ENCODE assay signal across 9 cellular contexts in genomic region chr2:201234167-201235139, GRCh38. TPM values are rescaled to one million over a fixed set of nuclear protein-coding genes. Genes with fewer than 3 reads are reported as not detected.
A peak's percentile ranks its signal among the peaks of the same experiment; 100 is the strongest.
DNase-seq lines count a peak whose midpoint lies in the region; ATAC-seq, FAIRE-seq and TF ChIP-seq lines count a peak whose summit lies in the region.
"Had no signal": no experiment of that assay in that cellular context is flagged by ENCODE, and none has a peak within 500 bp of the region (broad histone marks: within the 10 kb centered on the region; RNA-seq: fewer than 3 reads in every experiment).

No MANE protein-coding gene starts in this region.

- H3K4me1 ChIP-seq in A549: peaks cover 23% of the 10 kb centered on the region
- peaks cover 24% of the 10 kb centered on the region for H3K4me1 ChIP-seq in PC-3 (ENCODE audit: insufficient read depth, low read length)
- H3K4me1 ChIP-seq in iPS-15b (ENCODE audit: control insufficient read depth, insufficient read depth, low read length): peaks cover 7% of the 10 kb centered on the region

- TF ChIP-seq RAD21 in A549 (conservative IDR thresholded peaks at IDR 0.05 in 1 of 2, IDR thresholded peaks at IDR 0.05 in 1 of 2): no peak

- no peaks in the 10 kb centered on the region for H3K27me3 ChIP-seq in PC-3 (ENCODE audit: low read length)
- H3K27me3 ChIP-seq in iPS-15b (ENCODE audit: control insufficient read depth, insufficient read depth, low read length): no peaks in the 10 kb centered on the region

- H3K27ac ChIP-seq in A549 (peak overlapping the region; percentile 75 to 88), PC-3 (ENCODE audit: low read length) (peak overlapping the region; percentile 68)
- H3K27ac ChIP-seq: parathyroid adenoma had no signal

- H3K9me2 ChIP-seq in PC-3 (replicated peaks; ENCODE audit: low read length): no peaks in the 10 kb centered on the region

- TF ChIP-seq POLR2A in A549 (IDR thresholded peaks at IDR 0.05; ENCODE audit: low read length): no peak

- peak; percentile 40 to 60 for ATAC-seq in A549
- peak; percentile 7 for ATAC-seq in PC-3
- ATAC-seq in HG03354 (IDR thresholded peaks at IDR 0.05; ENCODE audit: poor library complexity, severe bottlenecking, unreplicated experiment): no peak

- DNase-seq in A549 (ENCODE audit: low read depth in 1 of 2, low spot score in 1 of 2): no peak
- DNase-seq in GM18507 (ENCODE audit: extremely low spot score, insufficient read length, low read depth): no peak
- DNase-seq in PC-3: peak; percentile 40
- no peak for DNase-seq in stimulated activated naive CD4-positive, alpha-beta T cell treated with Interleukin-2 at 50 U/mL for 16 hours (lab: John Stamatoyannopoulos, UW)
- no peak for DNase-seq in NCI-H2171 (lab: John Stamatoyannopoulos, UW)
- DNase-seq in GM19240 (ENCODE audit: insufficient read length, low spot score): no peak

- WGBS in A549 (ENCODE audit: missing lambda C conversion rate): 24% methylated on average over 15 of the region's 15 CpGs

- H3K9me3 ChIP-seq in A549 (no peaks in the 10 kb centered on the region), PC-3 (ENCODE audit: low read length) (no peaks in the 10 kb centered on the region), iPS-15b (ENCODE audit: control insufficient read depth, insufficient read depth, low read length) (no peaks in the 10 kb centered on the region)

- H3K4me3 ChIP-seq in A549 (peak overlapping the region; percentile 62), PC-3 (ENCODE audit: low read length) (peak overlapping the region; percentile 88), iPS-15b (ENCODE audit: low read depth, low read length) (peak overlapping the region; percentile 62)

- CTCF ChIA-PET in A549 (lab: Yijun Ruan, JAX): interaction anchor here (0.6 to 2.8 kb wide), 9 partner anchors 15 to 645 kb away, joined by 3 to 47 read pairs (median 5); no protein-coding TSS in a partner anchor
- CTCF ChIA-PET in PC-3 (lab: Charles Lee): no interaction called here

- H3F3A ChIP-seq in PC-3 (ENCODE audit: low read length, unreplicated experiment): no peaks in the 10 kb centered on the region

- TF ChIP-seq CTCF in A549 (IDR thresholded peaks at IDR 0.05) (no peak), PC-3 (conservative IDR thresholded peaks at IDR 0.05; ENCODE audit: low read depth, low read length) (no peak)

- peaks cover 44% of the 10 kb centered on the region for H3K79me2 ChIP-seq in PC-3 (ENCODE audit: low read length)
- H3K79me2 ChIP-seq: parathyroid adenoma had no signal

- H3K36me3 ChIP-seq in PC-3 (ENCODE audit: low read depth, low read length) (no peaks in the 10 kb centered on the region; the same call in 1 of the 2 replicates), iPS-15b (ENCODE audit: control insufficient read depth, insufficient read depth, low read length) (no peaks in the 10 kb centered on the region)

- peak overlapping the region; percentile 82 for H3K9ac ChIP-seq in PC-3 (ENCODE audit: low read length)
- H3K9ac ChIP-seq in iPS-15b (ENCODE audit: low read depth, low read length): peak overlapping the region; percentile 49
- H3K9ac ChIP-seq: parathyroid adenoma had no signal

- FAIRE-seq in A549 (lab: Jason Lieb, UNC): no peak
- peak; percentile 12 for FAIRE-seq in GM18507 (lab: Jason Lieb, UNC)

- POLR2A ChIA-PET in A549 (lab: Yijun Ruan, JAX) (interaction anchor here (2.9 kb wide), 1 partner anchor 51 kb away, joined by 23 read pairs; the partner anchor contains the start of gene CASP10), PC-3 (lab: Charles Lee; ENCODE audit: unreplicated experiment) (interaction anchor here (0.7 to 1.9 kb wide), 3 partner anchors 21 to 325 kb away, joined by 3 to 7 read pairs (median 4); partner anchors contain the start of gene CASP10)

- peak overlapping the region; percentile 69 for H2AFZ ChIP-seq in PC-3 (ENCODE audit: low read length)

- intact Hi-C loops in PC-3 (cut with micrococcal nuclease): loop anchor here (5.0 to 10.0 kb wide), 5 partner anchors 117 to 463 kb away; partner anchors contain the start of genes CFLAR, HYCC2, MPP4 and NDUFB3

- no peak for TF ChIP-seq EP300 in A549 (IDR thresholded peaks at IDR 0.05)

- no TSS peak for BruUV-seq in PC-3 (replicated peaks; lab: Mats Ljungman, UMichigan)

- H4K20me1 ChIP-seq in PC-3 (ENCODE audit: low read length): peaks cover 14% of the 10 kb centered on the region; the same call in 1 of the 2 replicates

- peak overlapping the region; percentile 67 for H3K4me2 ChIP-seq in A549
- H3K4me2 ChIP-seq in PC-3 (ENCODE audit: low read length): peak overlapping the region; percentile 91

TF ChIP-seq in A549, 52 proteins besides CTCF, POLR2A, EP300 and RAD21:
- TF ChIP-seq TFCP2L1 (CRISPR knock-in tag; IDR thresholded peaks at IDR 0.05) (no peak), HEYL (CRISPR knock-in tag; IDR thresholded peaks at IDR 0.05) (no peak), NR3C1 (IDR thresholded peaks at IDR 0.05) (no peak), FOSB (CRISPR knock-in tag; IDR thresholded peaks at IDR 0.05) (no peak), BHLHE40 (IDR thresholded peaks at IDR 0.05; ENCODE audit: low read depth, low read length) (no peak), HOXB5 (CRISPR knock-in tag; IDR thresholded peaks at IDR 0.05) (no peak), TP53 (CRISPR knock-in tag; IDR thresholded peaks at IDR 0.05) (no peak), SREBF2 (IDR thresholded peaks at IDR 0.05) (no peak), FOSL2 (IDR thresholded peaks at IDR 0.05) (no peak), FOSL2 (CRISPR knock-in tag; IDR thresholded peaks at IDR 0.05) (no peak), JUNB (IDR thresholded peaks at IDR 0.05) (no peak), RFX5 (IDR thresholded peaks at IDR 0.05) (no peak), CBX2 (IDR thresholded peaks at IDR 0.05; ENCODE audit: borderline replicate concordance, low read depth) (no peak), KDM1A (IDR thresholded peaks at IDR 0.05; ENCODE audit: low read depth) (no peak), ZC3H11A (IDR thresholded peaks at IDR 0.05) (no peak), PHF8 (IDR thresholded peaks at IDR 0.05; ENCODE audit: borderline replicate concordance, low read depth) (no peak), MAX (IDR thresholded peaks at IDR 0.05) (no peak), ZNF302 (CRISPR knock-in tag; IDR thresholded peaks at IDR 0.05) (no peak)

RNA-seq across cellular contexts. Expression of gene CASP8, which starts 25.9 kb away (rescaled TPM):
- polyA plus RNA-seq in A549 (2011; rRNA removed) (57.9 and 65.2 TPM in 2 replicates), A549 (2017; fragmentation: RNase III; extraction: RNeasy Plus Mini Kit Qiagen cat#74134 plus additional on column Dnase treatment) (39.0 to 40.2 TPM (median 40.0 TPM) in 3 replicates)
- 18.9 and 20.0 TPM in 2 replicates for polyA plus RNA-seq in A549 (2012; cell fraction: cytosol; rRNA removed)
- 38.1 and 73.7 TPM in 2 replicates for polyA plus RNA-seq in A549 (2012; cell fraction: nucleus; rRNA removed)
- polyA minus RNA-seq in A549 (2011; rRNA and poly(A)+ RNA removed): 35.2 and 35.4 TPM in 2 replicates
- 22.2 and 29.4 TPM in 2 replicates for total RNA-seq in PC-3 (2014; rRNA removed)

RNA-seq across cellular contexts. Expression of gene CASP10, which starts 51.5 kb away (rescaled TPM):
- polyA plus RNA-seq in A549 (2011; rRNA removed): 6.5 and 6.8 TPM in 2 replicates
- polyA plus RNA-seq in A549 (2012; cell fraction: cytosol; rRNA removed): 1.5 and 1.8 TPM in 2 replicates
- polyA plus RNA-seq in A549 (2012; cell fraction: nucleus; rRNA removed): 1.2 and 2.2 TPM in 2 replicates
- 2.6 to 3.0 TPM (median 2.8 TPM) in 3 replicates for polyA plus RNA-seq in A549 (2017; fragmentation: RNase III; extraction: RNeasy Plus Mini Kit Qiagen cat#74134 plus additional on column Dnase treatment)
- polyA minus RNA-seq in A549 (2011; rRNA and poly(A)+ RNA removed): 9.6 and 10.5 TPM in 2 replicates
- 1.3 and 4.2 TPM in 2 replicates for total RNA-seq in PC-3 (2014; rRNA removed)
